8 cellular contexts compared by ENCODE assay signal in the genomic region with DNA sequence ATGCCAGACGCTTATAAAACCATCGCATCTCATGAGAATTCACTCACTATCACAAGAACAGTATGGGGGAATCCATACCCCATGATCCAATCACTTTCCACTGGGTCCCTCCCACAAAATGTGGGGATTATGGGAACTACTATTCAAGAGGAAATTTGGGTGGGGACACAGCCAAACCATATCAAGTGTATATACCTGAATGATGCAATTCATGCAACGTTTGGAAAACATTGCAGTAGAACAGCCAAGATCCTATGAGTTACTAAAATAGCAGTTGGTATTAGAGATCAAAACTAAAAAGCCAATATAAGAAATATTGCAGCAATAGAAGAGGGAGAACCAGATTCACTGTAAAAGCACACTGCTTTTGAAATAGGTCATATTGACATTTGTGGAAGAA.
"Had no signal": no experiment of that assay in that cellular context is flagged by ENCODE, and none has a peak within 500 bp of the region (broad histone marks: within the 10 kb centered on the region; RNA-seq: fewer than 3 reads in every experiment).

No MANE protein-coding gene starts in this region.

- H3K36me3 Mint-ChIP-seq: IgD-negative memory B cell had no signal

- H3K9me3 Mint-ChIP-seq: GM23338, H9, IgD-negative memory B cell had no signal

- H2AFZ ChIP-seq: GM23338 had no signal

- FAIRE-seq: H1, H54, HepG2 had no signal

- H3K27ac Mint-ChIP-seq: GM23338, H9, IgD-negative memory B cell had no signal

- H3K27me3 Mint-ChIP-seq: IgD-negative memory B cell had no signal

- ATAC-seq: GM23338, HepG2 had no signal

- H3K27ac ChIP-seq: HL-60 had no signal

- DNase-seq: H9, HCEC 1CT had no signal

- H3K4me1 Mint-ChIP-seq: IgD-negative memory B cell had no signal

- H3K4me3 Mint-ChIP-seq: GM23338, H9, IgD-negative memory B cell had no signal

- H3K4me2 ChIP-seq: GM23338 had no signal

- H3K4me3 ChIP-seq: GM23338 had no signal
